22 cellular contexts compared by ENCODE assay signal in genomic region chr5:92634883-92635282, GRCh38.
DNase-seq lines count a peak whose midpoint lies in the region; ATAC-seq, FAIRE-seq and TF ChIP-seq lines count a peak whose summit lies in the region.
"Had no signal": no experiment of that assay in that cellular context is flagged by ENCODE, and none has a peak within 500 bp of the region (broad histone marks: within the 10 kb centered on the region; RNA-seq: fewer than 3 reads in every experiment).

No MANE protein-coding gene starts in this region.

- TF ChIP-seq CTCF in kidney (IDR thresholded peaks at IDR 0.05; ENCODE audit: borderline replicate concordance, extremely low read depth, insufficient read depth) (no peak), natural killer cell (IDR thresholded peaks at IDR 0.05) (no peak)

- no peaks in the 10 kb centered on the region for H3K4me1 ChIP-seq in kidney (ENCODE audit: control insufficient read depth in 1 of 2, insufficient read depth in 1 of 2, low read depth in 1 of 2, low read length in 2 of 2)
- H3K4me1 ChIP-seq in naive thymus-derived CD4-positive, alpha-beta T cell (ENCODE audit: control insufficient read depth in 2 of 2, insufficient read depth in 2 of 2, low read length in 2 of 2) = no peaks in the 10 kb centered on the region
- H3K4me1 ChIP-seq: BLaER1, foreskin keratinocyte, uterus had no signal

- no peaks in the 10 kb centered on the region for H3K4me1 Mint-ChIP-seq in natural killer cell
- H3K4me1 Mint-ChIP-seq in naive thymus-derived CD4-positive, alpha-beta T cell = no peaks in the 10 kb centered on the region
- no peaks in the 10 kb centered on the region for H3K4me1 Mint-ChIP-seq in T-helper 17 cell
- H3K4me1 Mint-ChIP-seq: activated CD4-positive, alpha-beta memory T cell treated with anti-CD3 and anti-CD28 coated beads, Interleukin-2, amount 10 ng/mL, durations not matched to agents 7 days and 5 days had no signal

- no peaks in the 10 kb centered on the region for H3K36me3 ChIP-seq in kidney (ENCODE audit: control insufficient read depth in 1 of 2, insufficient read depth in 2 of 2, low read length in 2 of 2)
- H3K36me3 ChIP-seq in naive thymus-derived CD4-positive, alpha-beta T cell (ENCODE audit: control insufficient read depth in 2 of 3, insufficient read depth in 3 of 3, low read length in 3 of 3) = no peaks in the 10 kb centered on the region
- H3K36me3 ChIP-seq: BLaER1, cardiac muscle cell, uterus had no signal

- H3K27ac Mint-ChIP-seq in natural killer cell (no peak overlapping the region), T-helper 17 cell (no peak overlapping the region)
- no peak overlapping the region for H3K27ac Mint-ChIP-seq in naive thymus-derived CD4-positive, alpha-beta T cell
- H3K27ac Mint-ChIP-seq: activated CD4-positive, alpha-beta memory T cell treated with anti-CD3 and anti-CD28 coated beads, Interleukin-2, amount 10 ng/mL, durations not matched to agents 7 days and 5 days had no signal

- CTCF ChIA-PET in naive thymus-derived CD4-positive, alpha-beta T cell (lab: Charles Lee) = no interaction called here

- no peak overlapping the region for H3K4me3 Mint-ChIP-seq in natural killer cell
- no peak overlapping the region for H3K4me3 Mint-ChIP-seq in naive thymus-derived CD4-positive, alpha-beta T cell
- H3K4me3 Mint-ChIP-seq in T-helper 17 cell = no peak overlapping the region
- H3K4me3 Mint-ChIP-seq: activated CD4-positive, alpha-beta memory T cell treated with anti-CD3 and anti-CD28 coated beads, Interleukin-2, amount 10 ng/mL, durations not matched to agents 7 days and 5 days; neural crest cell had no signal

- no peak overlapping the region for H3K9ac ChIP-seq in kidney (ENCODE audit: low read length in 2 of 2)
- H3K9ac ChIP-seq: BLaER1 had no signal

- peak; percentile 31 for DNase-seq in COLO668 (lab: John Stamatoyannopoulos, UW; ENCODE audit: unreplicated experiment)
- DNase-seq in NCI-H1436 treated with DMSO at 0.1 percent for 48 hours (lab: John Stamatoyannopoulos, UW) = peak; percentile 71
- DNase-seq in NCI-H69 (lab: John Stamatoyannopoulos, UW) = peak; percentile 99
- peak; percentile 15 for DNase-seq in kidney
- DNase-seq in natural killer cell = no peak
- no peak for DNase-seq in naive thymus-derived CD4-positive, alpha-beta T cell
- DNase-seq in T-helper 17 cell = no peak
- DNase-seq in SW480 (ENCODE audit: low spot score) = no peak
- DNase-seq: activated CD4-positive, alpha-beta memory T cell treated with anti-CD3 and anti-CD28 coated beads, Interleukin-2, amount 10 ng/mL, durations not matched to agents 7 days and 5 days; dorsolateral prefrontal cortex; foreskin keratinocyte; kidney glomerular epithelial cell; mesendoderm; NCI-H2171; T-helper 1 cell; uterus had no signal

- ATAC-seq in natural killer cell (no peak), T-helper 17 cell (no peak)
- ATAC-seq in naive thymus-derived CD4-positive, alpha-beta T cell = no peak
- ATAC-seq: foreskin keratinocyte had no signal

- POLR2A ChIA-PET in naive thymus-derived CD4-positive, alpha-beta T cell (lab: Charles Lee) = no interaction called here

- no peak overlapping the region for H3K27ac ChIP-seq in kidney (ENCODE audit: low read depth in 2 of 2, low read length in 2 of 2)
- H3K27ac ChIP-seq in naive thymus-derived CD4-positive, alpha-beta T cell (ENCODE audit: low read depth, low read length) = no peak overlapping the region
- H3K27ac ChIP-seq: BLaER1, cardiac muscle cell, dorsolateral prefrontal cortex, epithelial cell of prostate, foreskin keratinocyte, uterus, VCaP had no signal

- FAIRE-seq in kidney (lab: Jason Lieb, UNC) = no peak
- FAIRE-seq: GM19239 had no signal

- no peak overlapping the region for H3K4me3 ChIP-seq in kidney (ENCODE audit: low read length in 2 of 2)
- H3K4me3 ChIP-seq in naive thymus-derived CD4-positive, alpha-beta T cell (ENCODE audit: low read length) = no peak overlapping the region
- H3K4me3 ChIP-seq: BLaER1, cardiac muscle cell, dorsolateral prefrontal cortex, uterus had no signal

- no peaks in the 10 kb centered on the region for H3K27me3 Mint-ChIP-seq in natural killer cell (ENCODE audit: low read depth in 2 of 2)
- no peaks in the 10 kb centered on the region for H3K27me3 Mint-ChIP-seq in naive thymus-derived CD4-positive, alpha-beta T cell
- H3K27me3 Mint-ChIP-seq in T-helper 17 cell = no peaks in the 10 kb centered on the region
- H3K27me3 Mint-ChIP-seq: activated CD4-positive, alpha-beta memory T cell treated with anti-CD3 and anti-CD28 coated beads, Interleukin-2, amount 10 ng/mL, durations not matched to agents 7 days and 5 days had no signal

- H3K36me3 Mint-ChIP-seq in natural killer cell = no peaks in the 10 kb centered on the region
- no peaks in the 10 kb centered on the region for H3K36me3 Mint-ChIP-seq in naive thymus-derived CD4-positive, alpha-beta T cell
- no peaks in the 10 kb centered on the region for H3K36me3 Mint-ChIP-seq in T-helper 17 cell (ENCODE audit: low read depth)

- H3K9me3 ChIP-seq in kidney (ENCODE audit: control insufficient read depth in 1 of 2, low read length in 2 of 2) (no peaks in the 10 kb centered on the region), T-helper 17 cell (ENCODE audit: control insufficient read depth, low read length, poor library complexity, severe bottlenecking) (no peaks in the 10 kb centered on the region)
- no peaks in the 10 kb centered on the region for H3K9me3 ChIP-seq in naive thymus-derived CD4-positive, alpha-beta T cell (ENCODE audit: control insufficient read depth in 2 of 3, low read length in 3 of 3)
- H3K9me3 ChIP-seq: uterus had no signal

- H3K27me3 ChIP-seq in naive thymus-derived CD4-positive, alpha-beta T cell (ENCODE audit: control insufficient read depth in 2 of 2, insufficient read depth in 2 of 2, low read length in 2 of 2) = no peaks in the 10 kb centered on the region
- H3K27me3 ChIP-seq: BLaER1, cardiac muscle cell, dorsolateral prefrontal cortex, foreskin keratinocyte, uterus had no signal

- intact Hi-C loops in kidney (cut with DNase I) (no loop called here), natural killer cell (cut with micrococcal nuclease) (no loop called here)
- intact Hi-C loops in naive thymus-derived CD4-positive, alpha-beta T cell (cut with micrococcal nuclease) = no loop called here

- peaks cover 14 to 15% of the 10 kb centered on the region in 2 donors for H3K9me3 Mint-ChIP-seq in natural killer cell
- peaks cover 0 to 20% (median 3%) of the 10 kb centered on the region in 11 donors for H3K9me3 Mint-ChIP-seq in naive thymus-derived CD4-positive, alpha-beta T cell

Comparison
In these comparisons a context has a peak if more than half of its experiments do, and no peak if none do; other contexts are left out.
1. DNase-seq: peak in COLO668 (single experiment), NCI-H1436 treated with DMSO at 0.1 percent for 48 hours (single experiment), NCI-H69 (single experiment) and kidney (single experiment); none in natural killer cell (single experiment), naive thymus-derived CD4-positive, alpha-beta T cell (0 of 9), T-helper 17 cell (0 of 3) and SW480 (single experiment).